Comparison of ENCODE assay signal across 1 cellular context in the genomic region with DNA sequence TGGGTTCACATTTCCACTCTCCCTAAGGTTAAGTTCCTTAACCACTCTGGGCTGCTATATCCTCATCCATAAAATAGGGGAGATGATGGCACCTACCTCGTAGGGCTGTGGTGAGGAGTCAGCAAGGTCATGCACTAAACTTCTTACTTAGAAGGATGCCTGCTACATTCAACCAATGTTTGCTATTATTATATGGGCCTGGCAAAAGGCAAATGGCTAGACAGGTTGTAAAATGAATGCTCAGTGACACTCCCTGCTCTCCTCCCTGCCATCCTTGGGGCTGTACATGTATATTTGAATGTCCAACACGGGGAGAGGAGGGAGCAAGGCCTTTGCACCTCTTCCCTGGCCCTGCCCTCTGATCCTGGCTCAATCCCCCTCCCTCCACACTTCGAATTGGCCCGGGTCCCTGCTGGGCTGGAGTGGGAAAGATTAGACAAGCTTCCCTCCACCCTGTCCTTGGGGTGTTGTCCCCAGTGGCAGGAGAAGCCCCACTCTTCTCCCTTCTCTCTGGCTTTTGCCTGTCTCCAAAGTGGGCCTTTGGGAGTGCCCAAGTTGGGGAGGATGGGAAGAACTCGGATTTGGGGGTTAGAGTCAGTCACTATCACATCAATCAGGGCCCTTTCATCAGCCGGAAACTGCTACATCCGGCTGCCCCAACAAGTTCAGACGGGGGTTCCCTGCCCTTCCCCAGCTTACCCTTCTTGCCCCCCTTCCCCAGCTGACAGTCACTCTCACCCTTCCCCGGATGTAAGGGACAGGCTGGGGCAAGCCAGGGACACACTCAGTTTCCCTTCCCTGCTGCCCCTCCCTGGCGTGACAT.
TF ChIP-seq lines count a peak whose summit lies in the region.

No MANE protein-coding gene starts in this region.

TF ChIP-seq in K562, 482 proteins besides CTCF, POLR2A, EP300 and RAD21 (continues in another document):
- 0 out of 2 replicates have a peak, but pooled peaks have one; percentile 30 for TF ChIP-seq RBFOX2 (IDR thresholded peaks at IDR 0.05; ENCODE audit: low read depth, low read length)
- no peak for TF ChIP-seq ZNF57 (CRISPR knock-in tag; IDR thresholded peaks at IDR 0.05)
- no peak for TF ChIP-seq ZNF551 (CRISPR knock-in tag; IDR thresholded peaks at IDR 0.05)
- TF ChIP-seq, protein P1, sequence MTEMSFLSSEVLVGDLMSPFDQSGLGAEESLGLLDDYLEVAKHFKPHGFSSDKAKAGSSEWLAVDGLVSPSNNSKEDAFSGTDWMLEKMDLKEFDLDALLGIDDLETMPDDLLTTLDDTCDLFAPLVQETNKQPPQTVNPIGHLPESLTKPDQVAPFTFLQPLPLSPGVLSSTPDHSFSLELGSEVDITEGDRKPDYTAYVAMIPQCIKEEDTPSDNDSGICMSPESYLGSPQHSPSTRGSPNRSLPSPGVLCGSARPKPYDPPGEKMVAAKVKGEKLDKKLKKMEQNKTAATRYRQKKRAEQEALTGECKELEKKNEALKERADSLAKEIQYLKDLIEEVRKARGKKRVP (CRISPR knock-in tag; IDR thresholded peaks at IDR 0.05) = peak; percentile 54; the same call in 1 of the 2 replicates
- peak; percentile 90 for TF ChIP-seq SMAD4 (CRISPR knock-in tag; conservative IDR thresholded peaks at IDR 0.05)
- TF ChIP-seq ZNF384 (IDR thresholded peaks at IDR 0.05; ENCODE audit: low read depth, low read length) = no peak
- TF ChIP-seq ZNF23 (CRISPR knock-in tag; IDR thresholded peaks at IDR 0.05) = no peak
- TF ChIP-seq SMARCE1 (IDR thresholded peaks at IDR 0.05) = peak; percentile 44; the same call in 1 of the 2 replicates
- no peak for TF ChIP-seq TFE3 (CRISPR knock-in tag; IDR thresholded peaks at IDR 0.05)
- TF ChIP-seq MTA3 (IDR thresholded peaks at IDR 0.05; ENCODE audit: borderline replicate concordance) = 0 out of 2 replicates have a peak, but pooled peaks have one; percentile 47
- TF ChIP-seq TARDBP (IDR thresholded peaks at IDR 0.05) = no peak
- TF ChIP-seq, protein P2, sequence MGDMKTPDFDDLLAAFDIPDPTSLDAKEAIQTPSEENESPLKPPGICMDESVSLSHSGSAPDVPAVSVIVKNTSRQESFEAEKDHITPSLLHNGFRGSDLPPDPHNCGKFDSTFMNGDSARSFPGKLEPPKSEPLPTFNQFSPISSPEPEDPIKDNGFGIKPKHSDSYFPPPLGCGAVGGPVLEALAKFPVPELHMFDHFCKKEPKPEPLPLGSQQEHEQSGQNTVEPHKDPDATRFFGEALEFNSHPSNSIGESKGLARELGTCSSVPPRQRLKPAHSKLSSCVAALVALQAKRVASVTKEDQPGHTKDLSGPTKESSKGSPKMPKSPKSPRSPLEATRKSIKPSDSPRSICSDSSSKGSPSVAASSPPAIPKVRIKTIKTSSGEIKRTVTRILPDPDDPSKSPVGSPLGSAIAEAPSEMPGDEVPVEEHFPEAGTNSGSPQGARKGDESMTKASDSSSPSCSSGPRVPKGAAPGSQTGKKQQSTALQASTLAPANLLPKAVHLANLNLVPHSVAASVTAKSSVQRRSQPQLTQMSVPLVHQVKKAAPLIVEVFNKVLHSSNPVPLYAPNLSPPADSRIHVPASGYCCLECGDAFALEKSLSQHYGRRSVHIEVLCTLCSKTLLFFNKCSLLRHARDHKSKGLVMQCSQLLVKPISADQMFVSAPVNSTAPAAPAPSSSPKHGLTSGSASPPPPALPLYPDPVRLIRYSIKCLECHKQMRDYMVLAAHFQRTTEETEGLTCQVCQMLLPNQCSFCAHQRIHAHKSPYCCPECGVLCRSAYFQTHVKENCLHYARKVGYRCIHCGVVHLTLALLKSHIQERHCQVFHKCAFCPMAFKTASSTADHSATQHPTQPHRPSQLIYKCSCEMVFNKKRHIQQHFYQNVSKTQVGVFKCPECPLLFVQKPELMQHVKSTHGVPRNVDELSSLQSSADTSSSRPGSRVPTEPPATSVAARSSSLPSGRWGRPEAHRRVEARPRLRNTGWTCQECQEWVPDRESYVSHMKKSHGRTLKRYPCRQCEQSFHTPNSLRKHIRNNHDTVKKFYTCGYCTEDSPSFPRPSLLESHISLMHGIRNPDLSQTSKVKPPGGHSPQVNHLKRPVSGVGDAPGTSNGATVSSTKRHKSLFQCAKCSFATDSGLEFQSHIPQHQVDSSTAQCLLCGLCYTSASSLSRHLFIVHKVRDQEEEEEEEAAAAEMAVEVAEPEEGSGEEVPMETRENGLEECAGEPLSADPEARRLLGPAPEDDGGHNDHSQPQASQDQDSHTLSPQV (IDR thresholded peaks at IDR 0.05) = 0 out of 2 replicates have a peak, but pooled peaks have one; percentile 27
- TF ChIP-seq FUS (optimal IDR thresholded peaks at IDR 0.05; ENCODE audit: low read depth, low read length) = no peak
- TF ChIP-seq, protein P3, sequence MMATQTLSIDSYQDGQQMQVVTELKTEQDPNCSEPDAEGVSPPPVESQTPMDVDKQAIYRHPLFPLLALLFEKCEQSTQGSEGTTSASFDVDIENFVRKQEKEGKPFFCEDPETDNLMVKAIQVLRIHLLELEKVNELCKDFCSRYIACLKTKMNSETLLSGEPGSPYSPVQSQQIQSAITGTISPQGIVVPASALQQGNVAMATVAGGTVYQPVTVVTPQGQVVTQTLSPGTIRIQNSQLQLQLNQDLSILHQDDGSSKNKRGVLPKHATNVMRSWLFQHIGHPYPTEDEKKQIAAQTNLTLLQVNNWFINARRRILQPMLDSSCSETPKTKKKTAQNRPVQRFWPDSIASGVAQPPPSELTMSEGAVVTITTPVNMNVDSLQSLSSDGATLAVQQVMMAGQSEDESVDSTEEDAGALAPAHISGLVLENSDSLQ (IDR thresholded peaks at IDR 0.05) = peak; percentile 34; the same call in 1 of the 2 replicates
- TF ChIP-seq, protein P4, sequence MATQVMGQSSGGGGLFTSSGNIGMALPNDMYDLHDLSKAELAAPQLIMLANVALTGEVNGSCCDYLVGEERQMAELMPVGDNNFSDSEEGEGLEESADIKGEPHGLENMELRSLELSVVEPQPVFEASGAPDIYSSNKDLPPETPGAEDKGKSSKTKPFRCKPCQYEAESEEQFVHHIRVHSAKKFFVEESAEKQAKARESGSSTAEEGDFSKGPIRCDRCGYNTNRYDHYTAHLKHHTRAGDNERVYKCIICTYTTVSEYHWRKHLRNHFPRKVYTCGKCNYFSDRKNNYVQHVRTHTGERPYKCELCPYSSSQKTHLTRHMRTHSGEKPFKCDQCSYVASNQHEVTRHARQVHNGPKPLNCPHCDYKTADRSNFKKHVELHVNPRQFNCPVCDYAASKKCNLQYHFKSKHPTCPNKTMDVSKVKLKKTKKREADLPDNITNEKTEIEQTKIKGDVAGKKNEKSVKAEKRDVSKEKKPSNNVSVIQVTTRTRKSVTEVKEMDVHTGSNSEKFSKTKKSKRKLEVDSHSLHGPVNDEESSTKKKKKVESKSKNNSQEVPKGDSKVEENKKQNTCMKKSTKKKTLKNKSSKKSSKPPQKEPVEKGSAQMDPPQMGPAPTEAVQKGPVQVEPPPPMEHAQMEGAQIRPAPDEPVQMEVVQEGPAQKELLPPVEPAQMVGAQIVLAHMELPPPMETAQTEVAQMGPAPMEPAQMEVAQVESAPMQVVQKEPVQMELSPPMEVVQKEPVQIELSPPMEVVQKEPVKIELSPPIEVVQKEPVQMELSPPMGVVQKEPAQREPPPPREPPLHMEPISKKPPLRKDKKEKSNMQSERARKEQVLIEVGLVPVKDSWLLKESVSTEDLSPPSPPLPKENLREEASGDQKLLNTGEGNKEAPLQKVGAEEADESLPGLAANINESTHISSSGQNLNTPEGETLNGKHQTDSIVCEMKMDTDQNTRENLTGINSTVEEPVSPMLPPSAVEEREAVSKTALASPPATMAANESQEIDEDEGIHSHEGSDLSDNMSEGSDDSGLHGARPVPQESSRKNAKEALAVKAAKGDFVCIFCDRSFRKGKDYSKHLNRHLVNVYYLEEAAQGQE (CRISPR knock-in tag; IDR thresholded peaks at IDR 0.05; ENCODE audit: low read depth) = 0 out of 2 replicates have a peak, but pooled peaks have one; percentile 30
- 0 out of 2 replicates have a peak, but pooled peaks have one; percentile 21 for TF ChIP-seq HINFP (tag; conservative IDR thresholded peaks at IDR 0.05; ENCODE audit: low read depth)
- TF ChIP-seq CEBPG (CRISPR knock-in tag; IDR thresholded peaks at IDR 0.05) = 0 out of 2 replicates have a peak, but pooled peaks have one; percentile 7
- TF ChIP-seq CEBPG (tag; conservative IDR thresholded peaks at IDR 0.05 in 1 of 2, IDR thresholded peaks at IDR 0.05 in 1 of 2) = peak in 1 of 2 experiments; percentile 59; a peak in 1 of 4 replicates
- TF ChIP-seq POLR2B (IDR thresholded peaks at IDR 0.05; ENCODE audit: low read depth, partially characterized antibody) = no peak
- TF ChIP-seq NFE2L1 (tag; IDR thresholded peaks at IDR 0.05; ENCODE audit: borderline replicate concordance, low read depth) = no peak
- no peak for TF ChIP-seq SREBF1 (IDR thresholded peaks at IDR 0.05; ENCODE audit: borderline replicate concordance, low read depth, low read length)
- no peak for TF ChIP-seq ZNF143 (CRISPR knock-in tag; IDR thresholded peaks at IDR 0.05)
- TF ChIP-seq BACH1 (tag; IDR thresholded peaks at IDR 0.05) = 0 out of 2 replicates have a peak, but pooled peaks have one; percentile 24
- TF ChIP-seq ETV1 (tag; conservative IDR thresholded peaks at IDR 0.05; ENCODE audit: low read depth) = peak; percentile 76
- TF ChIP-seq ZNF589 (CRISPR knock-in tag; IDR thresholded peaks at IDR 0.05; ENCODE audit: low read depth) = peak; percentile 51; the same call in 1 of the 2 replicates
- TF ChIP-seq, protein P5, sequence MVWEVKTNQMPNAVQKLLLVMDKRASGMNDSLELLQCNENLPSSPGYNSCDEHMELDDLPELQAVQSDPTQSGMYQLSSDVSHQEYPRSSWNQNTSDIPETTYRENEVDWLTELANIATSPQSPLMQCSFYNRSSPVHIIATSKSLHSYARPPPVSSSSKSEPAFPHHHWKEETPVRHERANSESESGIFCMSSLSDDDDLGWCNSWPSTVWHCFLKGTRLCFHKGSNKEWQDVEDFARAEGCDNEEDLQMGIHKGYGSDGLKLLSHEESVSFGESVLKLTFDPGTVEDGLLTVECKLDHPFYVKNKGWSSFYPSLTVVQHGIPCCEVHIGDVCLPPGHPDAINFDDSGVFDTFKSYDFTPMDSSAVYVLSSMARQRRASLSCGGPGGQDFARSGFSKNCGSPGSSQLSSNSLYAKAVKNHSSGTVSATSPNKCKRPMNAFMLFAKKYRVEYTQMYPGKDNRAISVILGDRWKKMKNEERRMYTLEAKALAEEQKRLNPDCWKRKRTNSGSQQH (CRISPR knock-in tag; IDR thresholded peaks at IDR 0.05) = no peak
- TF ChIP-seq CTBP1 (IDR thresholded peaks at IDR 0.05; ENCODE audit: borderline replicate concordance) = 0 out of 2 replicates have a peak, but pooled peaks have one; percentile 11
- TF ChIP-seq NFE2 (IDR thresholded peaks at IDR 0.05; ENCODE audit: low read depth) = no peak
- TF ChIP-seq, protein P6, sequence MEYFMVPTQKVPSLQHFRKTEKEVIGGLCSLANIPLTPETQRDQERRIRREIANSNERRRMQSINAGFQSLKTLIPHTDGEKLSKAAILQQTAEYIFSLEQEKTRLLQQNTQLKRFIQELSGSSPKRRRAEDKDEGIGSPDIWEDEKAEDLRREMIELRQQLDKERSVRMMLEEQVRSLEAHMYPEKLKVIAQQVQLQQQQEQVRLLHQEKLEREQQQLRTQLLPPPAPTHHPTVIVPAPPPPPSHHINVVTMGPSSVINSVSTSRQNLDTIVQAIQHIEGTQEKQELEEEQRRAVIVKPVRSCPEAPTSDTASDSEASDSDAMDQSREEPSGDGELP (CRISPR knock-in tag; IDR thresholded peaks at IDR 0.05; ENCODE audit: borderline replicate concordance) = no peak; the same call in 1 of the 2 replicates
- no peak for TF ChIP-seq ZNF561 (CRISPR knock-in tag; conservative IDR thresholded peaks at IDR 0.05)
- TF ChIP-seq GATA2 (CRISPR knock-in tag; IDR thresholded peaks at IDR 0.05) = no peak; the same call in 1 of the 2 replicates
- TF ChIP-seq HNRNPL (IDR thresholded peaks at IDR 0.05; ENCODE audit: low read depth, low read length) = no peak
- TF ChIP-seq GABPA (tag; conservative IDR thresholded peaks at IDR 0.05; ENCODE audit: low read depth) = peak; percentile 76
- TF ChIP-seq, protein P7, sequence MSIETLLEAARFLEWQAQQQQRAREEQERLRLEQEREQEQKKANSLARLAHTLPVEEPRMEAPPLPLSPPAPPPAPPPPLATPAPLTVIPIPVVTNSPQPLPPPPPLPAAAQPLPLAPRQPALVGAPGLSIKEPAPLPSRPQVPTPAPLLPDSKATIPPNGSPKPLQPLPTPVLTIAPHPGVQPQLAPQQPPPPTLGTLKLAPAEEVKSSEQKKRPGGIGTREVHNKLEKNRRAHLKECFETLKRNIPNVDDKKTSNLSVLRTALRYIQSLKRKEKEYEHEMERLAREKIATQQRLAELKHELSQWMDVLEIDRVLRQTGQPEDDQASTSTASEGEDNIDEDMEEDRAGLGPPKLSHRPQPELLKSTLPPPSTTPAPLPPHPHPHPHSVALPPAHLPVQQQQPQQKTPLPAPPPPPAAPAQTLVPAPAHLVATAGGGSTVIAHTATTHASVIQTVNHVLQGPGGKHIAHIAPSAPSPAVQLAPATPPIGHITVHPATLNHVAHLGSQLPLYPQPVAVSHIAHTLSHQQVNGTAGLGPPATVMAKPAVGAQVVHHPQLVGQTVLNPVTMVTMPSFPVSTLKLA (conservative IDR thresholded peaks at IDR 0.05) = no peak
- no peak for TF ChIP-seq ZNF408 (CRISPR knock-in tag; IDR thresholded peaks at IDR 0.05; ENCODE audit: low read depth)
- TF ChIP-seq GABPB1 (CRISPR knock-in tag; IDR thresholded peaks at IDR 0.05) = 0 out of 2 replicates have a peak, but pooled peaks have one; percentile 15
- no peak for TF ChIP-seq FOXP1 (CRISPR knock-in tag; IDR thresholded peaks at IDR 0.05)
- TF ChIP-seq DMBX1 (CRISPR knock-in tag; IDR thresholded peaks at IDR 0.05; ENCODE audit: borderline replicate concordance) = peak; percentile 79
